23 cellular contexts compared by ENCODE assay signal in the genomic region with DNA sequence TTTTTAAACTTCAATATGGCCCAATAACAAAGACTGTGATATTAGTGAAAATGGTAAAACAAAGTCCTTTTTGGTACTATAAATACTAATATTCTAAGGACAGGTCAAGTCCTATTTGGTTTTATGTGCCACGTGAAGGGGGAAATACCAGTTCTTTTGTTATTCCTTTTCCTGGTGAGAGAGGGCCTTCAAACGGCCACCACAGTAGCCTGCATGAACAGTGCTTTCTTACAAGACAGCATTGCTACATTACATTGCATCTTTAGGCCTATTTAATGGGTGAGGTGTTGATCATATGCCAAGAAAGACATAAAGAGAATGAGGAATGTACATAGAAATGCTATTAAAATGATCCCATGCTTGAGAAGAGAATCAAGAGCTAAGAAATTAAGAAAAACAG.
"Had no signal": no experiment of that assay in that cellular context is flagged by ENCODE, and none has a peak within 500 bp of the region (broad histone marks: within the 10 kb centered on the region; RNA-seq: fewer than 3 reads in every experiment).

No MANE protein-coding gene starts in this region.

- H3K36me3 Mint-ChIP-seq: naive B cell; stimulated activated naive B cell treated with anti-CD40 and anti-IgM and Interleukin-4, amounts not matched to agents 10 μg/mL and 1 μg/mL and 100 μg/mL, for 72 hours had no signal

- H3K9me3 Mint-ChIP-seq: nephron had no signal

- H3K27me3 ChIP-seq: colonic mucosa, foreskin keratinocyte, heart left ventricle, neutrophil, spleen, transverse colon had no signal

- H3K27ac Mint-ChIP-seq: naive B cell; nephron; stimulated activated naive B cell treated with anti-CD40 and anti-IgM and Interleukin-4, amounts not matched to agents 10 μg/mL and 1 μg/mL and 100 μg/mL, for 72 hours; stimulated activated naive CD8-positive, alpha-beta T cell treated with anti-CD3 and anti-CD28 coated beads, Interleukin-15, amount 100 ng/mL, for 72 hours had no signal

- H3K4me1 Mint-ChIP-seq: naive B cell; nephron; stimulated activated naive B cell treated with anti-CD40 and anti-IgM and Interleukin-4, amounts not matched to agents 10 μg/mL and 1 μg/mL and 100 μg/mL, for 72 hours; stimulated activated naive CD8-positive, alpha-beta T cell treated with anti-CD3 and anti-CD28 coated beads, Interleukin-15, amount 100 ng/mL, for 72 hours had no signal

- DNase-seq: colonic mucosa; dermis blood vessel endothelial cell; erythroblast; foreskin keratinocyte; heart left ventricle; hippocampal formation; kidney; left cardiac atrium; left ventricle myocardium inferior; mesenchymal stem cell; naive B cell; spleen; stimulated activated CD4-positive, alpha-beta T cell treated with anti-CD3 and anti-CD28 coated beads, Interleukin-15, amount 100 ng/mL, for 24 hours; stimulated activated CD4-positive, alpha-beta T cell treated with anti-CD3 and anti-CD28 coated beads, Interleukin-1b, Interleukin-23, amount 100 ng/mL, for 48 hours; stimulated activated CD4-positive, alpha-beta T cell treated with anti-CD3 and anti-CD28 coated beads, Interleukin-4, amount 100 ng/mL, for 24 hours; stimulated activated naive B cell treated with anti-CD40 and anti-IgM and Interleukin-4, amounts not matched to agents 10 μg/mL and 1 μg/mL and 100 μg/mL, for 72 hours; stimulated activated naive CD8-positive, alpha-beta T cell treated with anti-CD3 and anti-CD28 coated beads, Interleukin-15, amount 100 ng/mL, for 72 hours; transverse colon had no signal

- H3K9me3 ChIP-seq: colonic mucosa, heart left ventricle, left ventricle myocardium inferior, neutrophil, spleen, thoracic aorta, transverse colon had no signal

- H3K4me3 ChIP-seq: colonic mucosa, heart left ventricle, left ventricle myocardium inferior, lung, spleen, thoracic aorta, transverse colon had no signal

- H3K4me3 Mint-ChIP-seq: naive B cell; nephron; stimulated activated naive B cell treated with anti-CD40 and anti-IgM and Interleukin-4, amounts not matched to agents 10 μg/mL and 1 μg/mL and 100 μg/mL, for 72 hours; stimulated activated naive CD8-positive, alpha-beta T cell treated with anti-CD3 and anti-CD28 coated beads, Interleukin-15, amount 100 ng/mL, for 72 hours had no signal

- H3K36me3 ChIP-seq: colonic mucosa, heart left ventricle, left ventricle myocardium inferior, neutrophil, spleen, thoracic aorta, transverse colon had no signal

- H3K27me3 Mint-ChIP-seq: naive B cell; stimulated activated naive B cell treated with anti-CD40 and anti-IgM and Interleukin-4, amounts not matched to agents 10 μg/mL and 1 μg/mL and 100 μg/mL, for 72 hours; stimulated activated naive CD8-positive, alpha-beta T cell treated with anti-CD3 and anti-CD28 coated beads, Interleukin-15, amount 100 ng/mL, for 72 hours had no signal

- ATAC-seq: foreskin keratinocyte; left cardiac atrium; sciatic nerve; stimulated activated naive B cell treated with anti-CD40 and anti-IgM and Interleukin-4, amounts not matched to agents 10 μg/mL and 1 μg/mL and 100 μg/mL, for 72 hours; stimulated activated naive CD8-positive, alpha-beta T cell treated with anti-CD3 and anti-CD28 coated beads, Interleukin-15, amount 100 ng/mL, for 72 hours had no signal

- H3K4me1 ChIP-seq: colonic mucosa, foreskin keratinocyte, spleen, transverse colon had no signal

- H3K27ac ChIP-seq: colonic mucosa, foreskin keratinocyte, left ventricle myocardium inferior, neutrophil, spleen, thoracic aorta, transverse colon had no signal
